In the genomic region with DNA sequence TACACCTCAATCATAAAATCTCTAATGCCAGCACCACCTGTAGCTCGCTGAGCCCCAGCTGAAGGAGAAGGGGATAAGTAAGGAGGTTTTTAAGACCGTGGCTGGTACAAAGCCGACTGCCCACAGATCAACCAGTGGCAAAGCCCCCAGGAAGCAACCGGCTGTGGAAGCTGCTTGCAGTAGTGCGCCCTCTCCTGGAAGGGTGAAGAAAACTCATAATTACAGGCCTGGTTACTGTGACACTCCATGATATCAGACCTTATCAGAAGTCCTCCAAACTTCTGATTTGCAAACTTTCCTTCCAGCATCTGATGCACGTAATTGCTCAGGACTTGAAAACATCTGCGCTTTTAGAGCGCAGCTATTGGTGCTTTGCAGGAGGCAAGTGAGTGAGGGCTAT, we compare ENCODE assay signal across 9 cellular contexts.
DNase-seq lines count a peak whose midpoint lies in the region; ATAC-seq and TF ChIP-seq lines count a peak whose summit lies in the region.
"Had no signal": no experiment of that assay in that cellular context is flagged by ENCODE, and none has a peak within 500 bp of the region (broad histone marks: within the 10 kb centered on the region; RNA-seq: fewer than 3 reads in every experiment).

No MANE protein-coding gene starts in this region.

- H3F3A ChIP-seq in DOHH2 (ENCODE audit: control insufficient read depth, insufficient read depth), result no peaks in the 10 kb centered on the region

- H3K36me3 ChIP-seq in A673 (ENCODE audit: insufficient read depth, low read length, poor library complexity, severe bottlenecking), result no peaks in the 10 kb centered on the region
- H3K36me3 ChIP-seq in DOHH2 (ENCODE audit: control insufficient read depth, low read length), result no peaks in the 10 kb centered on the region
- no peaks in the 10 kb centered on the region for H3K36me3 ChIP-seq in upper lobe of left lung

- H3K4me2 ChIP-seq in DOHH2 (ENCODE audit: low read length), result no peak overlapping the region

- no peaks in the 10 kb centered on the region for H3K9me2 ChIP-seq in DOHH2 (replicated peaks; ENCODE audit: control insufficient read depth, low read length)

- H3K27ac ChIP-seq in A673 (ENCODE audit: low read depth, low read length, poor library complexity, severe bottlenecking), result no peak overlapping the region
- H3K27ac ChIP-seq in DOHH2 (ENCODE audit: low read depth, low read length), result no peak overlapping the region
- no peak overlapping the region for H3K27ac ChIP-seq in upper lobe of left lung

- CTCF ChIA-PET in A673 (lab: Charles Lee), result no interaction called here

- H3K79me2 ChIP-seq in DOHH2 (ENCODE audit: control insufficient read depth, low read length), result no peaks in the 10 kb centered on the region

- no peaks in the 10 kb centered on the region for H3K27me3 ChIP-seq in A673 (replicated peaks; ENCODE audit: insufficient read depth, low read depth, low read length, poor library complexity)
- no peaks in the 10 kb centered on the region for H3K27me3 ChIP-seq in DOHH2 (ENCODE audit: control insufficient read depth, low read length)
- H3K27me3 ChIP-seq in upper lobe of left lung, result no peaks in the 10 kb centered on the region

- intact Hi-C loops in A673 (cut with micrococcal nuclease; ENCODE audit: unreplicated experiment), result loop anchor here (10.0 kb wide), 1 partner anchor 407 kb away; no protein-coding TSS in a partner anchor

- TF ChIP-seq EP300 in upper lobe of left lung (IDR thresholded peaks at IDR 0.05), result no peak

- TF ChIP-seq CTCF in A673 (conservative IDR thresholded peaks at IDR 0.05; ENCODE audit: low read depth, low read length), result peak; percentile 53
- TF ChIP-seq CTCF in DOHH2 (IDR thresholded peaks at IDR 0.05; ENCODE audit: low read depth, low read length, poor library complexity, severe bottlenecking), result peak; percentile 83
- no peak for TF ChIP-seq CTCF in upper lobe of left lung (IDR thresholded peaks at IDR 0.05)

- no TSS peak for BruUV-seq in A673 (replicated peaks; lab: Mats Ljungman, UMichigan)

- POLR2A ChIA-PET in A673 (lab: Charles Lee; ENCODE audit: low non-redundant PET), result no interaction called here

- H3K4me1 ChIP-seq in A673 (ENCODE audit: insufficient read depth, low read length, poor library complexity, severe bottlenecking) (no peaks in the 10 kb centered on the region), DOHH2 (ENCODE audit: control insufficient read depth, low read length) (peaks cover 14% of the 10 kb centered on the region), upper lobe of left lung (no peaks in the 10 kb centered on the region)

- H3K4me3 ChIP-seq in A673 (ENCODE audit: low read depth, low read length, poor library complexity, severe bottlenecking) (no peak overlapping the region), DOHH2 (ENCODE audit: low read length) (no peak overlapping the region), upper lobe of left lung (no peak overlapping the region)

- ATAC-seq in HG03039 (IDR thresholded peaks at IDR 0.05; ENCODE audit: unreplicated experiment) (no peak), upper lobe of left lung (ENCODE audit: low FRiP score in 2 of 2) (no peak)
- ATAC-seq: activated CD4-positive, CD25-positive, alpha-beta regulatory T cell treated with anti-CD3 and anti-CD28 coated beads, Interleukin-2, amount 50 U/mL, for 24 hours had no signal

- no peaks in the 10 kb centered on the region for H3K9me3 ChIP-seq in A673 (ENCODE audit: low read depth, low read length, poor library complexity, severe bottlenecking)
- H3K9me3 ChIP-seq in DOHH2 (ENCODE audit: control insufficient read depth, insufficient read depth, low read length), result peaks cover 14% of the 10 kb centered on the region
- no peaks in the 10 kb centered on the region for H3K9me3 ChIP-seq in upper lobe of left lung

- TF ChIP-seq POLR2A in erythroblast (IDR thresholded peaks at IDR 0.05; ENCODE audit: low read length) (no peak), upper lobe of left lung (IDR thresholded peaks at IDR 0.05) (no peak)

- H4K20me1 ChIP-seq in DOHH2 (ENCODE audit: control insufficient read depth, insufficient read depth, low read depth, low read length), result no peaks in the 10 kb centered on the region

- no peak for DNase-seq in A673 (ENCODE audit: low spot score)
- DNase-seq in NCI-H69 (lab: John Stamatoyannopoulos, UW), result peak; percentile 31
- peak; percentile 47 to 56 for DNase-seq in erythroblast (lab: John Stamatoyannopoulos, UW)
- DNase-seq in MV-4-11 (lab: John Stamatoyannopoulos, UW), result no peak
- no peak for DNase-seq in NCI-H1694 treated with DMSO at 0.1 percent for 48 hours (lab: John Stamatoyannopoulos, UW)
- DNase-seq in upper lobe of left lung, result no peak

- 90 to 95% methylated on average over 8 of the region's 8 CpGs for WGBS in upper lobe of left lung, 2 donors

Comparison
In these comparisons a context has a peak if more than half of its experiments do, and no peak if none do; other contexts are left out.
1. DNase-seq: peak in NCI-H69 (single experiment) and erythroblast (2 of 2); none in A673 (single experiment), MV-4-11 (single experiment), NCI-H1694 treated with DMSO at 0.1 percent for 48 hours (single experiment) and upper lobe of left lung (0 of 2).
2. CTCF ChIP-seq: peak in A673 (single experiment) and DOHH2 (single experiment); none in upper lobe of left lung (0 of 6).